In genomic region chrX:68433981-68434299, GRCh38 we compare ENCODE assay signal across 7 cellular contexts. TPM values are rescaled to one million over a fixed set of nuclear protein-coding genes. Genes with fewer than 3 reads are reported as not detected.
DNase-seq lines count a peak whose midpoint lies in the region; ATAC-seq lines count a peak whose summit lies in the region.

No MANE protein-coding gene starts in this region.

- peaks cover 3% of the 10 kb centered on the region; the same call in 1 of the 2 replicates for H3K4me1 ChIP-seq in HUES6 (ENCODE audit: control insufficient read depth, insufficient read depth, low read length)

- peak overlapping the region; percentile 71 for H3K4me3 ChIP-seq in HUES6 (ENCODE audit: low read depth, low read length)

- no peaks in the 10 kb centered on the region for H3K9me3 Mint-ChIP-seq in activated naive CD8-positive, alpha-beta T cell treated with anti-CD3 and anti-CD28 coated beads, Interleukin-2, amount 10 ng/mL, durations not matched to agents 7 days and 5 days
- H3K9me3 Mint-ChIP-seq in immature natural killer cell = peaks cover 0 to 4% (median 0%) of the 10 kb centered on the region in 6 donors
- no peaks in the 10 kb centered on the region for H3K9me3 Mint-ChIP-seq in stimulated activated naive B cell treated with anti-CD40 and anti-IgM and Interleukin-4, amounts not matched to agents 10 μg/mL and 1 μg/mL and 100 μg/mL, for 72 hours

- no peak for DNase-seq in activated naive CD8-positive, alpha-beta T cell treated with anti-CD3 and anti-CD28 coated beads, Interleukin-2, amount 10 ng/mL, durations not matched to agents 7 days and 5 days
- no peak for DNase-seq in immature natural killer cell
- DNase-seq in stimulated activated naive B cell treated with anti-CD40 and anti-IgM and Interleukin-4, amounts not matched to agents 10 μg/mL and 1 μg/mL and 100 μg/mL, for 72 hours = no peak
- DNase-seq in SW 1271 (lab: John Stamatoyannopoulos, UW) = no peak
- DNase-seq in foreskin melanocyte = no peak

- POLR2A ChIA-PET in activated naive CD8-positive, alpha-beta T cell treated with anti-CD3 and anti-CD28 coated beads, Interleukin-2, amount 10 ng/mL, durations not matched to agents 7 days and 5 days (lab: Charles Lee) = no interaction called here

- H3K4me3 Mint-ChIP-seq in activated naive CD8-positive, alpha-beta T cell treated with anti-CD3 and anti-CD28 coated beads, Interleukin-2, amount 10 ng/mL, durations not matched to agents 7 days and 5 days = peak overlapping the region; percentile 79
- peak overlapping the region; percentile 66 to 88 (median 76) for H3K4me3 Mint-ChIP-seq in immature natural killer cell
- H3K4me3 Mint-ChIP-seq in stimulated activated naive B cell treated with anti-CD40 and anti-IgM and Interleukin-4, amounts not matched to agents 10 μg/mL and 1 μg/mL and 100 μg/mL, for 72 hours = peak overlapping the region; percentile 81 to 84

- H3K27ac ChIP-seq in HUES6 (ENCODE audit: low read depth, low read length) = no peak overlapping the region

- no peaks in the 10 kb centered on the region for H3K36me3 Mint-ChIP-seq in activated naive CD8-positive, alpha-beta T cell treated with anti-CD3 and anti-CD28 coated beads, Interleukin-2, amount 10 ng/mL, durations not matched to agents 7 days and 5 days
- H3K36me3 Mint-ChIP-seq in immature natural killer cell = peaks cover 0 to 4% (median 0%) of the 10 kb centered on the region in 3 donors
- no peaks in the 10 kb centered on the region for H3K36me3 Mint-ChIP-seq in stimulated activated naive B cell treated with anti-CD40 and anti-IgM and Interleukin-4, amounts not matched to agents 10 μg/mL and 1 μg/mL and 100 μg/mL, for 72 hours

- H3K27ac Mint-ChIP-seq in activated naive CD8-positive, alpha-beta T cell treated with anti-CD3 and anti-CD28 coated beads, Interleukin-2, amount 10 ng/mL, durations not matched to agents 7 days and 5 days = no peak overlapping the region
- no peak overlapping the region for H3K27ac Mint-ChIP-seq in immature natural killer cell
- H3K27ac Mint-ChIP-seq in stimulated activated naive B cell treated with anti-CD40 and anti-IgM and Interleukin-4, amounts not matched to agents 10 μg/mL and 1 μg/mL and 100 μg/mL, for 72 hours = no peak overlapping the region

- H3K9ac ChIP-seq in HUES6 (ENCODE audit: low read length) = peak overlapping the region; percentile 68

- ATAC-seq in activated naive CD8-positive, alpha-beta T cell treated with anti-CD3 and anti-CD28 coated beads, Interleukin-2, amount 10 ng/mL, durations not matched to agents 7 days and 5 days (ENCODE audit: low read depth) = no peak
- ATAC-seq in stimulated activated naive B cell treated with anti-CD40 and anti-IgM and Interleukin-4, amounts not matched to agents 10 μg/mL and 1 μg/mL and 100 μg/mL, for 72 hours (replicated peaks) = peak in 1 of 2 donors; percentile 29
- no peak for ATAC-seq in GM18909 (IDR thresholded peaks at IDR 0.05; ENCODE audit: poor library complexity, unreplicated experiment)

- H3K36me3 ChIP-seq in HUES6 (ENCODE audit: control insufficient read depth, insufficient read depth, low read length) = 0 out of 2 replicates have a peak, but pooled peaks cover 6% of the 10 kb centered on the region

- H3K27me3 Mint-ChIP-seq in activated naive CD8-positive, alpha-beta T cell treated with anti-CD3 and anti-CD28 coated beads, Interleukin-2, amount 10 ng/mL, durations not matched to agents 7 days and 5 days = peaks cover 35% of the 10 kb centered on the region
- peaks cover 21 to 24% (median 21%) of the 10 kb centered on the region in 3 donors for H3K27me3 Mint-ChIP-seq in immature natural killer cell (ENCODE audit: low read depth in 3 of 3)
- H3K27me3 Mint-ChIP-seq in stimulated activated naive B cell treated with anti-CD40 and anti-IgM and Interleukin-4, amounts not matched to agents 10 μg/mL and 1 μg/mL and 100 μg/mL, for 72 hours = peaks cover 28 to 36% of the 10 kb centered on the region in 2 donors

- peaks cover 2% of the 10 kb centered on the region for H3K4me1 Mint-ChIP-seq in activated naive CD8-positive, alpha-beta T cell treated with anti-CD3 and anti-CD28 coated beads, Interleukin-2, amount 10 ng/mL, durations not matched to agents 7 days and 5 days
- H3K4me1 Mint-ChIP-seq in immature natural killer cell = peaks cover 13 to 19% of the 10 kb centered on the region in 2 donors
- H3K4me1 Mint-ChIP-seq in stimulated activated naive B cell treated with anti-CD40 and anti-IgM and Interleukin-4, amounts not matched to agents 10 μg/mL and 1 μg/mL and 100 μg/mL, for 72 hours = peaks cover 2 to 17% of the 10 kb centered on the region in 2 donors

- H3K27me3 ChIP-seq in HUES6 (ENCODE audit: control insufficient read depth, insufficient read depth, low read length) = peaks cover 8% of the 10 kb centered on the region; the same call in 1 of the 2 replicates

- H3K9me3 ChIP-seq in HUES6 (ENCODE audit: control insufficient read depth, insufficient read depth, low read depth, low read length) = no peaks in the 10 kb centered on the region; the same call in 1 of the 2 replicates

RNA-seq across cellular contexts. Expression of gene OPHN1, which starts 0.6 kb away (rescaled TPM):
- under 1 TPM; 0.09 to 0.44 TPM for total RNA-seq in activated naive CD8-positive, alpha-beta T cell treated with anti-CD3 and anti-CD28 coated beads, Interleukin-2, amount 10 ng/mL, durations not matched to agents 7 days and 5 days
- polyA plus RNA-seq in immature natural killer cell = under 1 TPM in 2 of 3 donors, not detected in 1; 0.31 to 0.49 TPM
